21 cellular contexts compared by ENCODE assay signal in genomic region chr4:96154676-96155075, GRCh38.
"Had no signal": no experiment of that assay in that cellular context is flagged by ENCODE, and none has a peak within 500 bp of the region (broad histone marks: within the 10 kb centered on the region; RNA-seq: fewer than 3 reads in every experiment).

No MANE protein-coding gene starts in this region.

- H3K27ac ChIP-seq: colonic mucosa, esophagus squamous epithelium, foreskin keratinocyte, hepatocyte, left ventricle myocardium inferior, neutrophil, right atrium auricular region, sigmoid colon, stomach had no signal

- H3K4me1 ChIP-seq: colonic mucosa, esophagus squamous epithelium, foreskin keratinocyte, left ventricle myocardium inferior, right atrium auricular region, sigmoid colon, stomach had no signal

- H3K36me3 ChIP-seq: colonic mucosa, esophagus squamous epithelium, left ventricle myocardium inferior, neutrophil, right atrium auricular region, sigmoid colon, stomach had no signal

- H2AFZ ChIP-seq: hepatocyte had no signal

- H3K9me3 ChIP-seq: colonic mucosa, esophagus squamous epithelium, left ventricle myocardium inferior, neutrophil, right atrium auricular region, sigmoid colon, stomach had no signal

- H3K4me3 ChIP-seq: colonic mucosa, esophagus squamous epithelium, hepatocyte, left ventricle myocardium inferior, lung, right atrium auricular region, sigmoid colon, stomach had no signal

- H3K27me3 ChIP-seq: colonic mucosa, esophagus squamous epithelium, foreskin keratinocyte, hepatocyte, neutrophil, right atrium auricular region, sigmoid colon, stomach had no signal

- H3K79me2 ChIP-seq: hepatocyte had no signal

- H3K4me2 ChIP-seq: hepatocyte had no signal

- DNase-seq: colonic mucosa; dermis blood vessel endothelial cell; esophagus squamous epithelium; foreskin keratinocyte; head of caudate nucleus; kidney; left cardiac atrium; left ventricle myocardium inferior; mesendoderm; naive thymus-derived CD4-positive, alpha-beta T cell; posterior cingulate gyrus; sigmoid colon; small intestine; stimulated activated CD4-positive, alpha-beta T cell treated with anti-CD3 and anti-CD28 coated beads, Interleukin-12 subunit alpha, Interleukin-12 subunit beta, amount 100 ng/mL, for 4 hours; stimulated activated naive CD4-positive, alpha-beta T cell; stomach; substantia nigra had no signal

- ATAC-seq: foreskin keratinocyte; left cardiac atrium; naive thymus-derived CD4-positive, alpha-beta T cell had no signal
